ENCODE assay signal across 1 cellular context in the genomic region with DNA sequence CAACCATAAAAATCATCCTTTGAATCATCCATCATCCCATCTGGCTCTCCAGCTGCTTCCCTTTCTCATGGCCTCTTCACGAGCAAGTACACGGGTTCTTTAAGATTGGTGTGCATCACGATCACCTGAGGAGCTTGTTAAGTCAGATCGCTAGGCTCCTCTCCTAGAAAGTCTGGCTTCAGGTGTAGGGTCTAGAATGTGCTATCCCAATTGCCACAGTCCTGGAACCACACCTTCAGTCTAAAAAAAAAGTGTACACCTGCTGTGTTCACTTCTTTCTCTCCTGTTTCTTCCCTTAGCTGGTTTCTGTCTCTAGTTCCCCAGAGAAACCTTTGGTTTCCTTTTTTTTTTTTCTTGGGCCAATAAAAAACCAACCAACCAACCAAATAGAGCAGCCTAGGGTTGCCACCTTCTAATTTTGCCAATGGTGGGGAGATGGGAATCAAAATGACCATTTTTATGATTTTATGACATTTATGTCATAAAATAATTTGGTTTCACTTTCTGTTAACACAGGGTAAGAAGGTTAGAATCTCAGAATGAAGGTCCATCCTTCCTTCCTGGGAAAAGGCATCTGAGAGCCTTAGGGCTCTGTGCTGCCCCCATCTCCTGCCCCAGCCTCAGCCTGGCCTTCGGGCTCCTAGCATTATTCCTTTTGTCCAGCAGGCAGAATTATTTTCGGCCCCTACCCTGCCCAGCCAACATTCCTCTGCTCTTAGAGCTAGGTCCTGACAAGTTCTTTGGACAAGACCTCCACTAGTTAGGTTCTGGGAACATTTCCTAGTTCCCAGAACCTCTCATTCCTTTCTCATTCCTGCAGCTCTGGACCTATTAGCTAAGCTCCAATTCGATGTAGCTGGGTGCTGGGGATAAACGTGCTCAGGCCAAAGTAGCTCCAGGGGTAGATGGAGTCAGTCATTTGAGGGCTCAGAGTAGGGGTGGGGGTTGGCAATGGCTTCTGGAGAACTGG.
TF ChIP-seq lines count a peak whose summit lies in the region.

No MANE protein-coding gene starts in this region.

TF ChIP-seq in A549, 52 proteins besides CTCF, POLR2A, EP300 and RAD21:
- TF ChIP-seq, protein P1, sequence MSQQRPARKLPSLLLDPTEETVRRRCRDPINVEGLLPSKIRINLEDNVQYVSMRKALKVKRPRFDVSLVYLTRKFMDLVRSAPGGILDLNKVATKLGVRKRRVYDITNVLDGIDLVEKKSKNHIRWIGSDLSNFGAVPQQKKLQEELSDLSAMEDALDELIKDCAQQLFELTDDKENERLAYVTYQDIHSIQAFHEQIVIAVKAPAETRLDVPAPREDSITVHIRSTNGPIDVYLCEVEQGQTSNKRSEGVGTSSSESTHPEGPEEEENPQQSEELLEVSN (IDR thresholded peaks at IDR 0.05; ENCODE audit: borderline replicate concordance, low read depth): no peak
- TF ChIP-seq HDAC2 (IDR thresholded peaks at IDR 0.05) (no peak), RCOR1 (IDR thresholded peaks at IDR 0.05; ENCODE audit: low read depth, low read length) (no peak), SREBF2 (IDR thresholded peaks at IDR 0.05) (no peak), FOSB (CRISPR knock-in tag; IDR thresholded peaks at IDR 0.05) (no peak), NR3C1 (IDR thresholded peaks at IDR 0.05) (no peak), GATA3 (IDR thresholded peaks at IDR 0.05; ENCODE audit: borderline replicate concordance) (no peak), TP53 (CRISPR knock-in tag; IDR thresholded peaks at IDR 0.05) (no peak), SMC3 (IDR thresholded peaks at IDR 0.05) (no peak), NPAS2 (CRISPR knock-in tag; IDR thresholded peaks at IDR 0.05; ENCODE audit: borderline replicate concordance) (no peak), JUNB (IDR thresholded peaks at IDR 0.05) (no peak), FOXS1 (CRISPR knock-in tag; IDR thresholded peaks at IDR 0.05) (no peak), MYC (IDR thresholded peaks at IDR 0.05; ENCODE audit: borderline replicate concordance, low read length) (no peak), ZNF302 (CRISPR knock-in tag; IDR thresholded peaks at IDR 0.05) (no peak), MAFK (IDR thresholded peaks at IDR 0.05; ENCODE audit: partially characterized antibody) (no peak)
- TF ChIP-seq, protein P2, sequence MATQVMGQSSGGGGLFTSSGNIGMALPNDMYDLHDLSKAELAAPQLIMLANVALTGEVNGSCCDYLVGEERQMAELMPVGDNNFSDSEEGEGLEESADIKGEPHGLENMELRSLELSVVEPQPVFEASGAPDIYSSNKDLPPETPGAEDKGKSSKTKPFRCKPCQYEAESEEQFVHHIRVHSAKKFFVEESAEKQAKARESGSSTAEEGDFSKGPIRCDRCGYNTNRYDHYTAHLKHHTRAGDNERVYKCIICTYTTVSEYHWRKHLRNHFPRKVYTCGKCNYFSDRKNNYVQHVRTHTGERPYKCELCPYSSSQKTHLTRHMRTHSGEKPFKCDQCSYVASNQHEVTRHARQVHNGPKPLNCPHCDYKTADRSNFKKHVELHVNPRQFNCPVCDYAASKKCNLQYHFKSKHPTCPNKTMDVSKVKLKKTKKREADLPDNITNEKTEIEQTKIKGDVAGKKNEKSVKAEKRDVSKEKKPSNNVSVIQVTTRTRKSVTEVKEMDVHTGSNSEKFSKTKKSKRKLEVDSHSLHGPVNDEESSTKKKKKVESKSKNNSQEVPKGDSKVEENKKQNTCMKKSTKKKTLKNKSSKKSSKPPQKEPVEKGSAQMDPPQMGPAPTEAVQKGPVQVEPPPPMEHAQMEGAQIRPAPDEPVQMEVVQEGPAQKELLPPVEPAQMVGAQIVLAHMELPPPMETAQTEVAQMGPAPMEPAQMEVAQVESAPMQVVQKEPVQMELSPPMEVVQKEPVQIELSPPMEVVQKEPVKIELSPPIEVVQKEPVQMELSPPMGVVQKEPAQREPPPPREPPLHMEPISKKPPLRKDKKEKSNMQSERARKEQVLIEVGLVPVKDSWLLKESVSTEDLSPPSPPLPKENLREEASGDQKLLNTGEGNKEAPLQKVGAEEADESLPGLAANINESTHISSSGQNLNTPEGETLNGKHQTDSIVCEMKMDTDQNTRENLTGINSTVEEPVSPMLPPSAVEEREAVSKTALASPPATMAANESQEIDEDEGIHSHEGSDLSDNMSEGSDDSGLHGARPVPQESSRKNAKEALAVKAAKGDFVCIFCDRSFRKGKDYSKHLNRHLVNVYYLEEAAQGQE (IDR thresholded peaks at IDR 0.05): no peak
- TF ChIP-seq, protein P3, sequence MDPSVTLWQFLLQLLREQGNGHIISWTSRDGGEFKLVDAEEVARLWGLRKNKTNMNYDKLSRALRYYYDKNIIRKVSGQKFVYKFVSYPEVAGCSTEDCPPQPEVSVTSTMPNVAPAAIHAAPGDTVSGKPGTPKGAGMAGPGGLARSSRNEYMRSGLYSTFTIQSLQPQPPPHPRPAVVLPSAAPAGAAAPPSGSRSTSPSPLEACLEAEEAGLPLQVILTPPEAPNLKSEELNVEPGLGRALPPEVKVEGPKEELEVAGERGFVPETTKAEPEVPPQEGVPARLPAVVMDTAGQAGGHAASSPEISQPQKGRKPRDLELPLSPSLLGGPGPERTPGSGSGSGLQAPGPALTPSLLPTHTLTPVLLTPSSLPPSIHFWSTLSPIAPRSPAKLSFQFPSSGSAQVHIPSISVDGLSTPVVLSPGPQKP (IDR thresholded peaks at IDR 0.05; ENCODE audit: low read depth, low read length): no peak
- TF ChIP-seq, protein P4, sequence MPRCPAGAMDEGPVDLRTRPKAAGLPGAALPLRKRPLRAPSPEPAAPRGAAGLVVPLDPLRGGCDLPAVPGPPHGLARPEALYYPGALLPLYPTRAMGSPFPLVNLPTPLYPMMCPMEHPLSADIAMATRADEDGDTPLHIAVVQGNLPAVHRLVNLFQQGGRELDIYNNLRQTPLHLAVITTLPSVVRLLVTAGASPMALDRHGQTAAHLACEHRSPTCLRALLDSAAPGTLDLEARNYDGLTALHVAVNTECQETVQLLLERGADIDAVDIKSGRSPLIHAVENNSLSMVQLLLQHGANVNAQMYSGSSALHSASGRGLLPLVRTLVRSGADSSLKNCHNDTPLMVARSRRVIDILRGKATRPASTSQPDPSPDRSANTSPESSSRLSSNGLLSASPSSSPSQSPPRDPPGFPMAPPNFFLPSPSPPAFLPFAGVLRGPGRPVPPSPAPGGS (IDR thresholded peaks at IDR 0.05): no peak
